8 cellular contexts compared by ENCODE assay signal in the genomic region with DNA sequence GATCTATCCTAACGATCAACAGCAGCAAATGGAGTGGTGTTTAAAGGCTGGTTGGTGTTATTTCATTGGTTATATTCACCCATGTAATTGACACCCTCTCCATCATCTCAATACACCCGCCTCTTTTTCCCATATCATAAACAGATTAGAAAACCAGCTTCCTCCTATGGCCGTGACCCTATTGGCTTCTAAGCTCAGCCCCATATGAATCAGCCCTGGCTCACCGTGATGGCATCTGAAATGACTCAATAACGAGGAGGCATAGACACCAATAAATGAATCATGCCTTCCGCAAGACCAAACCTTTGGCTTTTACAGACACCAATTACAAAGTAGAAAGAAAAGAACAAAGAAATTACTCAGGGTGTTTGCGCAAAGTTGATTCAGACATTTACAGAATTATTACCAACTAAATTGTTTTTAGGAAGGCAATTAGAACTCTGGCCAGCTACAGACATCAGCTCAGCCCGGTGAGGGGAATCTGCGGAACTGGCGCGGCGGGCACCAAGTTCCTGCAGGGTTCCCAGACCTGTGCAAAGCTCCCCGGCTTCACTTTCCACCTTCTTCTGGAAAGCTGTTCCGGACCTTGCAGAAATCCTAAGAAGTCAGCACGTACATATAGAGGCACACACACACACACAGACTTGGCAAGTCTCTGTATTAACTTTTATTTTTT. TPM values are rescaled to one million over a fixed set of nuclear protein-coding genes. Genes with fewer than 3 reads are reported as not detected.
A peak's percentile ranks its signal among the peaks of the same experiment; 100 is the strongest.
DNase-seq lines count a peak whose midpoint lies in the region; ATAC-seq and TF ChIP-seq lines count a peak whose summit lies in the region.

No MANE protein-coding gene starts in this region.

- H3K9me3 Mint-ChIP-seq in activated T-helper 17 cell treated with anti-CD3 and anti-CD28 coated beads, Interleukin-2, amount 50 U/mL, for 72 hours: no peaks in the 10 kb centered on the region
- H3K9me3 Mint-ChIP-seq in stimulated activated memory B cell treated with anti-CD40 and anti-IgM and Interleukin-4, amounts not matched to agents 10 μg/mL and 1 μg/mL and 100 μg/mL, for 72 hours: no peaks in the 10 kb centered on the region

- peak; percentile 99 for DNase-seq in A172 (ENCODE audit: low spot score)
- peak; percentile 91 for DNase-seq in NB4 (ENCODE audit: low read depth)
- peak; percentile 79 for DNase-seq in hepatic stellate cell (ENCODE audit: low spot score)
- no peak for DNase-seq in NCI-H345 treated with DMSO at 0.1 percent for 48 hours (lab: John Stamatoyannopoulos, UW; ENCODE audit: unreplicated experiment)
- no peak for DNase-seq in KBM-7

- peaks cover 28% of the 10 kb centered on the region for H3K4me1 Mint-ChIP-seq in activated T-helper 17 cell treated with anti-CD3 and anti-CD28 coated beads, Interleukin-2, amount 50 U/mL, for 72 hours
- H3K4me1 Mint-ChIP-seq in stimulated activated memory B cell treated with anti-CD40 and anti-IgM and Interleukin-4, amounts not matched to agents 10 μg/mL and 1 μg/mL and 100 μg/mL, for 72 hours: peaks cover 84% of the 10 kb centered on the region

- H3K27me3 Mint-ChIP-seq in activated T-helper 17 cell treated with anti-CD3 and anti-CD28 coated beads, Interleukin-2, amount 50 U/mL, for 72 hours: no peaks in the 10 kb centered on the region
- H3K27me3 Mint-ChIP-seq in stimulated activated memory B cell treated with anti-CD40 and anti-IgM and Interleukin-4, amounts not matched to agents 10 μg/mL and 1 μg/mL and 100 μg/mL, for 72 hours: no peaks in the 10 kb centered on the region

- no peak for TF ChIP-seq CTCF in NB4 (IDR thresholded peaks at IDR 0.05; ENCODE audit: low read depth, low read length)

- H3K4me3 ChIP-seq in NB4 (ENCODE audit: low read depth, low read length): no peak overlapping the region

- peak overlapping the region; percentile 85 for H3K27ac Mint-ChIP-seq in activated T-helper 17 cell treated with anti-CD3 and anti-CD28 coated beads, Interleukin-2, amount 50 U/mL, for 72 hours
- peak overlapping the region; percentile 77 for H3K27ac Mint-ChIP-seq in stimulated activated memory B cell treated with anti-CD40 and anti-IgM and Interleukin-4, amounts not matched to agents 10 μg/mL and 1 μg/mL and 100 μg/mL, for 72 hours

- no peak for TF ChIP-seq POLR2A in NB4 (IDR thresholded peaks at IDR 0.05; ENCODE audit: extremely low read depth, insufficient read length)

- in situ Hi-C loops in KBM-7 (cut with MboI; ENCODE audit: low pct_unique_long_range_greater_than_20kb, low sequenced_read_pairs): no loop called here

- H3K36me3 Mint-ChIP-seq in activated T-helper 17 cell treated with anti-CD3 and anti-CD28 coated beads, Interleukin-2, amount 50 U/mL, for 72 hours (ENCODE audit: low read depth): no peaks in the 10 kb centered on the region
- H3K36me3 Mint-ChIP-seq in stimulated activated memory B cell treated with anti-CD40 and anti-IgM and Interleukin-4, amounts not matched to agents 10 μg/mL and 1 μg/mL and 100 μg/mL, for 72 hours: no peaks in the 10 kb centered on the region

- ATAC-seq in activated T-helper 17 cell treated with anti-CD3 and anti-CD28 coated beads, Interleukin-2, amount 50 U/mL, for 72 hours (replicated peaks): peak; percentile 96
- ATAC-seq in stimulated activated memory B cell treated with anti-CD40 and anti-IgM and Interleukin-4, amounts not matched to agents 10 μg/mL and 1 μg/mL and 100 μg/mL, for 72 hours: peak; percentile 72
- ATAC-seq in GM21786 (IDR thresholded peaks at IDR 0.05; ENCODE audit: unreplicated experiment): no peak

- H3K4me3 Mint-ChIP-seq in activated T-helper 17 cell treated with anti-CD3 and anti-CD28 coated beads, Interleukin-2, amount 50 U/mL, for 72 hours: peak overlapping the region; percentile 68
- no peak overlapping the region for H3K4me3 Mint-ChIP-seq in stimulated activated memory B cell treated with anti-CD40 and anti-IgM and Interleukin-4, amounts not matched to agents 10 μg/mL and 1 μg/mL and 100 μg/mL, for 72 hours

RNA-seq across cellular contexts. Expression of gene PMEPA1, which starts 11.5 kb away (rescaled TPM):
- 10.5 and 12.3 TPM in 2 replicates for total RNA-seq in A172 (2014; rRNA removed; shearing (Covaris generic))
- 1 to 10 TPM; 1.6 to 2.3 TPM for total RNA-seq in activated T-helper 17 cell treated with anti-CD3 and anti-CD28 coated beads, Interleukin-2, amount 50 U/mL, for 72 hours

Comparison
In these comparisons a context has a peak if more than half of its experiments do, and no peak if none do; other contexts are left out.
1. DNase-seq: peak in A172 (single experiment), NB4 (single experiment) and hepatic stellate cell (single experiment); none in NCI-H345 treated with DMSO at 0.1 percent for 48 hours (single experiment) and KBM-7 (single experiment).